Comparison of ENCODE assay signal across 28 cellular contexts in genomic region chr4:147633643-147634042, GRCh38.
"Had no signal": no experiment of that assay in that cellular context is flagged by ENCODE, and none has a peak within 500 bp of the region (broad histone marks: within the 10 kb centered on the region; RNA-seq: fewer than 3 reads in every experiment).

No MANE protein-coding gene starts in this region.

- H3K9me3 Mint-ChIP-seq: natural killer cell treated with Interleukin-12 subunit alpha and Interleukin-12 subunit beta and Interleukin-15 and Interleukin-18, amount 100 ng/mL, for 72 hours; stimulated activated naive B cell treated with anti-CD40 and anti-IgM and Interleukin-4, amounts not matched to agents 10 μg/mL and 1 μg/mL and 100 μg/mL, for 72 hours had no signal

- H3K79me2 ChIP-seq: hepatocyte had no signal

- H3K27ac ChIP-seq: heart right ventricle, left ventricle myocardium inferior, ovary, prostate gland, skin epidermis, stomach, testis, tibial artery, upper lobe of right lung, uterus had no signal

- H3K27ac Mint-ChIP-seq: natural killer cell treated with Interleukin-12 subunit alpha and Interleukin-12 subunit beta and Interleukin-15 and Interleukin-18, amount 100 ng/mL, for 72 hours; stimulated activated naive B cell treated with anti-CD40 and anti-IgM and Interleukin-4, amounts not matched to agents 10 μg/mL and 1 μg/mL and 100 μg/mL, for 72 hours had no signal

- H3K4me3 ChIP-seq: heart right ventricle, hepatocyte, left ventricle myocardium inferior, lung, ovary, prostate gland, skin epidermis, stomach, testis, tibial artery, upper lobe of right lung, uterus had no signal

- H3K4me1 ChIP-seq: heart right ventricle, left ventricle myocardium inferior, prostate gland, stomach, testis, upper lobe of right lung, uterus had no signal

- DNase-seq: heart right ventricle; islet precursor cell; left ventricle myocardium inferior; mesendoderm; naive thymus-derived CD4-positive, alpha-beta T cell; ovary; posterior cingulate gyrus; retina; right cardiac atrium; stimulated activated CD4-positive, alpha-beta T cell treated with anti-CD3 and anti-CD28 coated beads, Interleukin-1b, Interleukin-23, amount 100 ng/mL, for 48 hours; stimulated activated CD4-positive, alpha-beta T cell treated with anti-CD3 and anti-CD28 coated beads, Interleukin-2, amount 100 ng/mL, for 48 hours; stimulated activated CD4-positive, alpha-beta T cell treated with anti-CD3 and anti-CD28 coated beads, Interleukin-4, amount 100 ng/mL, for 4 hours; stimulated activated CD8-positive, alpha-beta memory T cell treated with anti-CD3 and anti-CD28 coated beads, Interleukin-4, amount 100 ng/mL, for 48 hours; stimulated activated naive B cell treated with anti-CD40 and anti-IgM and Interleukin-4, amounts not matched to agents 10 μg/mL and 1 μg/mL and 100 μg/mL, for 72 hours; stimulated activated naive CD8-positive, alpha-beta T cell treated with anti-CD3 and anti-CD28 coated beads, Interleukin-15, Interleukin-2, amounts not matched to agents 100 U/mL and 50 U/mL, for 24 hours; stomach; testis; tibial artery; trophoblast cell; upper lobe of right lung; uterus had no signal

- H3K27me3 ChIP-seq: heart right ventricle, hepatocyte, ovary, stomach, testis, tibial artery, upper lobe of right lung, uterus had no signal

- H3K27me3 Mint-ChIP-seq: naive thymus-derived CD4-positive, alpha-beta T cell; natural killer cell treated with Interleukin-12 subunit alpha and Interleukin-12 subunit beta and Interleukin-15 and Interleukin-18, amount 100 ng/mL, for 72 hours; stimulated activated naive B cell treated with anti-CD40 and anti-IgM and Interleukin-4, amounts not matched to agents 10 μg/mL and 1 μg/mL and 100 μg/mL, for 72 hours had no signal

- H3K9me3 ChIP-seq: ovary, prostate gland, stomach, testis, tibial artery, upper lobe of right lung had no signal

- H2AFZ ChIP-seq: hepatocyte had no signal

- H3K36me3 ChIP-seq: ovary, prostate gland, uterus had no signal

- H3K4me3 Mint-ChIP-seq: mesothelial cell of epicardium; naive thymus-derived CD4-positive, alpha-beta T cell; natural killer cell treated with Interleukin-12 subunit alpha and Interleukin-12 subunit beta and Interleukin-15 and Interleukin-18, amount 100 ng/mL, for 72 hours; stimulated activated naive B cell treated with anti-CD40 and anti-IgM and Interleukin-4, amounts not matched to agents 10 μg/mL and 1 μg/mL and 100 μg/mL, for 72 hours had no signal

- ATAC-seq: heart right ventricle; naive thymus-derived CD4-positive, alpha-beta T cell; natural killer cell treated with Interleukin-12 subunit alpha and Interleukin-12 subunit beta and Interleukin-15 and Interleukin-18, amount 100 ng/mL, for 72 hours; right cardiac atrium; sciatic nerve; stimulated activated naive B cell treated with anti-CD40 and anti-IgM and Interleukin-4, amounts not matched to agents 10 μg/mL and 1 μg/mL and 100 μg/mL, for 72 hours; stimulated activated naive CD8-positive, alpha-beta T cell treated with anti-CD3 and anti-CD28 coated beads, Interleukin-15, Interleukin-2, amounts not matched to agents 100 U/mL and 50 U/mL, for 24 hours had no signal

- H3K4me1 Mint-ChIP-seq: mesothelial cell of epicardium; stimulated activated naive B cell treated with anti-CD40 and anti-IgM and Interleukin-4, amounts not matched to agents 10 μg/mL and 1 μg/mL and 100 μg/mL, for 72 hours had no signal

- H3K4me2 ChIP-seq: hepatocyte had no signal
